ENCODE assay signal across 8 cellular contexts in genomic region chrX:43559643-43560042, GRCh38.
A peak's percentile ranks its signal among the peaks of the same experiment; 100 is the strongest.
DNase-seq lines count a peak whose midpoint lies in the region; ATAC-seq and TF ChIP-seq lines count a peak whose summit lies in the region.

No MANE protein-coding gene starts in this region.

- H3K27ac ChIP-seq in endodermal cell (ENCODE audit: low read depth, low read length), result no peak overlapping the region
- peak overlapping the region; percentile 55 to 69 (median 62) for H3K27ac ChIP-seq in transverse colon

- H3K36me3 ChIP-seq in GM06990 (ENCODE audit: control insufficient read depth, insufficient read depth, low read length) (no peaks in the 10 kb centered on the region), endodermal cell (ENCODE audit: control insufficient read depth, insufficient read depth, low read length) (no peaks in the 10 kb centered on the region), transverse colon (no peaks in the 10 kb centered on the region)

- H3K4me3 Mint-ChIP-seq in WTC11, result no peak overlapping the region
- H3K4me3 Mint-ChIP-seq in endodermal cell, result no peak overlapping the region
- no peak overlapping the region for H3K4me3 Mint-ChIP-seq in mesothelial cell of epicardium

- intact Hi-C loops in transverse colon (cut with DNase I; ENCODE audit: low total_unique reads), result loop anchor here (5.0 kb wide), 1 partner anchor 193 kb away; no protein-coding TSS in a partner anchor

- 40% methylated on average over 2 of the region's 2 CpGs; no CpG with 5 or more reads in 1 of the 2 experiments for WGBS in endodermal cell (ENCODE audit: insufficient coverage in 1 of 2, insufficient read length in 1 of 2), 2 experiments
- WGBS in transverse colon (ENCODE audit: low coverage in 1 of 2), 2 donors, result 0 to 45% methylated on average over 1 to 2 of the region's 2 CpGs

- 0 out of 2 replicates have a peak, but pooled peaks cover 10% of the 10 kb centered on the region for H3K9me3 Mint-ChIP-seq in WTC11
- H3K9me3 Mint-ChIP-seq in endodermal cell, result peaks cover 16% of the 10 kb centered on the region
- H3K9me3 Mint-ChIP-seq in mesothelial cell of epicardium, result peaks cover 19% of the 10 kb centered on the region

- CTCF ChIA-PET in WTC11 (lab: Charles Lee), result interaction anchor here (0.6 to 0.7 kb wide), 6 partner anchors 8 to 837 kb away, joined by 3 to 6 read pairs (median 4); no protein-coding TSS in a partner anchor

- H3K4me3 ChIP-seq in GM06990 (replicated peaks; ENCODE audit: low read depth, low read length) (no peak overlapping the region), endodermal cell (ENCODE audit: low read length) (no peak overlapping the region), transverse colon (peak overlapping the region in 1 of 4 donors; percentile 32)

- H3K4me1 ChIP-seq in endodermal cell (ENCODE audit: control insufficient read depth, insufficient read depth, low read length) (no peaks in the 10 kb centered on the region), transverse colon (peaks cover 0 to 5% (median 2%) of the 10 kb centered on the region in 4 donors)

- H3K27ac Mint-ChIP-seq in WTC11 (no peak overlapping the region), endodermal cell (no peak overlapping the region), mesothelial cell of epicardium (no peak overlapping the region)

- peak; percentile 25 for TF ChIP-seq CTCF in GM06990 (IDR thresholded peaks at IDR 0.05; ENCODE audit: insufficient read depth, low read length, poor library complexity, severe bottlenecking)
- 0 out of 2 replicates have a peak, but pooled peaks have one; percentile 26 for TF ChIP-seq CTCF in WTC11 (IDR thresholded peaks at IDR 0.05)
- peak; percentile 89 for TF ChIP-seq CTCF in endodermal cell (conservative IDR thresholded peaks at IDR 0.05)
- TF ChIP-seq CTCF in mesothelial cell of epicardium (IDR thresholded peaks at IDR 0.05; ENCODE audit: unreplicated experiment), result peak; percentile 29
- TF ChIP-seq CTCF in transverse colon (IDR thresholded peaks at IDR 0.05), result peak; percentile 36 to 58 (median 46)

- H3K27me3 Mint-ChIP-seq in WTC11 (ENCODE audit: low read depth) (no peaks in the 10 kb centered on the region), endodermal cell (ENCODE audit: insufficient read depth) (no peaks in the 10 kb centered on the region), mesothelial cell of epicardium (ENCODE audit: low read depth) (no peaks in the 10 kb centered on the region)

- H3K9me3 ChIP-seq in endodermal cell (ENCODE audit: control insufficient read depth, low read length) (peaks cover 10% of the 10 kb centered on the region), transverse colon (no peaks in the 10 kb centered on the region)

- POLR2A ChIA-PET in WTC11 (lab: Charles Lee), result interaction anchor here (0.6 kb wide), 3 partner anchors 181 to 1885 kb away, joined by 3 read pairs; no protein-coding TSS in a partner anchor

- ATAC-seq in WTC11 (peak; percentile 63), HG02885 (IDR thresholded peaks at IDR 0.05; ENCODE audit: poor library complexity, unreplicated experiment) (no peak), GM19463 (IDR thresholded peaks at IDR 0.05; ENCODE audit: unreplicated experiment) (no peak)

- H3K27me3 ChIP-seq in GM06990 (replicated peaks; ENCODE audit: control insufficient read depth, insufficient read depth, low read length) (no peaks in the 10 kb centered on the region), endodermal cell (ENCODE audit: control insufficient read depth, insufficient read depth, low read length, poor library complexity, severe bottlenecking) (no peaks in the 10 kb centered on the region), transverse colon (no peaks in the 10 kb centered on the region)

- H3K4me1 Mint-ChIP-seq in WTC11 (peaks cover 27% of the 10 kb centered on the region), endodermal cell (peaks cover 21% of the 10 kb centered on the region), mesothelial cell of epicardium (peaks cover 2% of the 10 kb centered on the region)

- H3K9ac ChIP-seq in endodermal cell (ENCODE audit: extremely low read depth, low read length, poor library complexity, severe bottlenecking), result no peak overlapping the region

- in situ Hi-C loops in transverse colon (cut with MboI; ENCODE audit: low pct_ligation_motif_present in 1 of 4, low pct_unique_long_range_greater_than_20kb in 1 of 4, low sequenced_read_pairs in 3 of 4), result loop anchor here (10.0 to 25.0 kb wide), 4 partner anchors 195 to 1772 kb away; no protein-coding TSS in a partner anchor

- no peak for TF ChIP-seq EP300 in transverse colon (IDR thresholded peaks at IDR 0.05; ENCODE audit: low read depth)

- TF ChIP-seq POLR2A in transverse colon (IDR thresholded peaks at IDR 0.05), result no peak

- H3K36me3 Mint-ChIP-seq in WTC11, result peaks cover 3% of the 10 kb centered on the region
- H3K36me3 Mint-ChIP-seq in endodermal cell (ENCODE audit: low read depth), result no peaks in the 10 kb centered on the region
- no peaks in the 10 kb centered on the region for H3K36me3 Mint-ChIP-seq in mesothelial cell of epicardium

- DNase-seq in GM06990 (ENCODE audit: extremely low read depth, insufficient read length) (no peak), NCI-H1092 treated with DMSO at 0.1 percent for 48 hours (lab: John Stamatoyannopoulos, UW) (peak; percentile 51), WTC11 (ENCODE audit: low spot score) (peak; percentile 52), endodermal cell (peak; percentile 91), mesothelial cell of epicardium (ENCODE audit: low spot score in 2 of 2, unreplicated experiment in 2 of 2) (peak in 1 of 2 experiments; percentile 45), transverse colon (peak; percentile 65)

TF ChIP-seq in WTC11, 78 proteins besides CTCF, POLR2A, EP300 and RAD21:
- TF ChIP-seq ATF6 (CRISPR knock-in tag; IDR thresholded peaks at IDR 0.05), result no peak
- no peak for TF ChIP-seq NFE2L1 (CRISPR knock-in tag; IDR thresholded peaks at IDR 0.05)
- TF ChIP-seq FOXJ3 (CRISPR knock-in tag; IDR thresholded peaks at IDR 0.05; ENCODE audit: borderline replicate concordance), result no peak
- no peak for TF ChIP-seq GTF2I (CRISPR knock-in tag; conservative IDR thresholded peaks at IDR 0.05)
- no peak for TF ChIP-seq MYBL2 (CRISPR knock-in tag; IDR thresholded peaks at IDR 0.05)
- TF ChIP-seq CBFB (CRISPR knock-in tag; IDR thresholded peaks at IDR 0.05; ENCODE audit: low read depth), result no peak

Comparison
In these comparisons a context has a peak if more than half of its experiments do, and no peak if none do; other contexts are left out.
1. CTCF ChIP-seq: peak in every context shown above with its lines; median percentile 89 in endodermal cell; 46 in transverse colon; 29 in mesothelial cell of epicardium; 26 in WTC11; 25 in GM06990.